ENCODE assay signal across 2 cellular contexts in the genomic region with DNA sequence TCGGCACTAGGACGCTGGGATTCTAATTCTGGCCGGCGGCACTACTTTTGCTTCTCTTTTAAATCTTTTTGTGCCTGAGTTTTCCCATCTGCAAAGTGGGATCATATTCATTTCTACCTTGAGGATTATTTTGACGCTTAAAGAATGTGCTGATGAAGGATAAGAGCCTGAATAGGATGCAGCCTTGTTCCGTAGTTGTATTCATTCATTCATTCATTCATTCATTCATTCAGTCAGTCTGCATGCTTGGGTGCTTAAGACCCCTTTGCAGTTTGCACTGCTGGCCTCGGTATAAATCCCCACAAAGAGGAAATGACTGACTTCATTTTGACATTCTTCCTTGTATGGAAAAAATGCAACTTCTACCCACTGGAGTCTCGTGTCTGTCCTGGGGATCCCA.
TF ChIP-seq lines count a peak whose summit lies in the region.

No MANE protein-coding gene starts in this region.

TF ChIP-seq in A549, 52 proteins besides CTCF, POLR2A, EP300 and RAD21 (continued from another document):
- TF ChIP-seq, protein P1, sequence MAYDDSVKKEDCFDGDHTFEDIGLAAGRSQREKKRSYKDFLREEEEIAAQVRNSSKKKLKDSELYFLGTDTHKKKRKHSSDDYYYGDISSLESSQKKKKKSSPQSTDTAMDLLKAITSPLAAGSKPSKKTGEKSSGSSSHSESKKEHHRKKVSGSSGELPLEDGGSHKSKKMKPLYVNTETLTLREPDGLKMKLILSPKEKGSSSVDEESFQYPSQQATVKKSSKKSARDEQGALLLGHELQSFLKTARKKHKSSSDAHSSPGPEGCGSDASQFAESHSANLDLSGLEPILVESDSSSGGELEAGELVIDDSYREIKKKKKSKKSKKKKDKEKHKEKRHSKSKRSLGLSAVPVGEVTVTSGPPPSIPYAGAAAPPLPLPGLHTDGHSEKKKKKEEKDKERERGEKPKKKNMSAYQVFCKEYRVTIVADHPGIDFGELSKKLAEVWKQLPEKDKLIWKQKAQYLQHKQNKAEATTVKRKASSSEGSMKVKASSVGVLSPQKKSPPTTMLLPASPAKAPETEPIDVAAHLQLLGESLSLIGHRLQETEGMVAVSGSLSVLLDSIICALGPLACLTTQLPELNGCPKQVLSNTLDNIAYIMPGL (CRISPR knock-in tag; IDR thresholded peaks at IDR 0.05; ENCODE audit: borderline replicate concordance), result no peak
- TF ChIP-seq, protein P2, sequence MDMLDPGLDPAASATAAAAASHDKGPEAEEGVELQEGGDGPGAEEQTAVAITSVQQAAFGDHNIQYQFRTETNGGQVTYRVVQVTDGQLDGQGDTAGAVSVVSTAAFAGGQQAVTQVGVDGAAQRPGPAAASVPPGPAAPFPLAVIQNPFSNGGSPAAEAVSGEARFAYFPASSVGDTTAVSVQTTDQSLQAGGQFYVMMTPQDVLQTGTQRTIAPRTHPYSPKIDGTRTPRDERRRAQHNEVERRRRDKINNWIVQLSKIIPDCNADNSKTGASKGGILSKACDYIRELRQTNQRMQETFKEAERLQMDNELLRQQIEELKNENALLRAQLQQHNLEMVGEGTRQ (IDR thresholded peaks at IDR 0.05), result no peak
- no peak for TF ChIP-seq TP53 (CRISPR knock-in tag; IDR thresholded peaks at IDR 0.05)
- TF ChIP-seq PHF8 (IDR thresholded peaks at IDR 0.05; ENCODE audit: borderline replicate concordance, low read depth), result no peak
- no peak for TF ChIP-seq ZFP36 (IDR thresholded peaks at IDR 0.05; ENCODE audit: borderline replicate concordance, partially characterized antibody)
- no peak for TF ChIP-seq ZNF302 (CRISPR knock-in tag; IDR thresholded peaks at IDR 0.05)
- TF ChIP-seq FOSL2 (IDR thresholded peaks at IDR 0.05), result no peak
- no peak for TF ChIP-seq FOSL2 (CRISPR knock-in tag; IDR thresholded peaks at IDR 0.05)
- TF ChIP-seq EHF (CRISPR knock-in tag; IDR thresholded peaks at IDR 0.05), result no peak
TF ChIP-seq in A549: peak in this region for 0.

TF ChIP-seq in HEK293, 187 proteins besides CTCF, POLR2A, EP300 and RAD21 (continued from another document):
- TF ChIP-seq, protein P3, sequence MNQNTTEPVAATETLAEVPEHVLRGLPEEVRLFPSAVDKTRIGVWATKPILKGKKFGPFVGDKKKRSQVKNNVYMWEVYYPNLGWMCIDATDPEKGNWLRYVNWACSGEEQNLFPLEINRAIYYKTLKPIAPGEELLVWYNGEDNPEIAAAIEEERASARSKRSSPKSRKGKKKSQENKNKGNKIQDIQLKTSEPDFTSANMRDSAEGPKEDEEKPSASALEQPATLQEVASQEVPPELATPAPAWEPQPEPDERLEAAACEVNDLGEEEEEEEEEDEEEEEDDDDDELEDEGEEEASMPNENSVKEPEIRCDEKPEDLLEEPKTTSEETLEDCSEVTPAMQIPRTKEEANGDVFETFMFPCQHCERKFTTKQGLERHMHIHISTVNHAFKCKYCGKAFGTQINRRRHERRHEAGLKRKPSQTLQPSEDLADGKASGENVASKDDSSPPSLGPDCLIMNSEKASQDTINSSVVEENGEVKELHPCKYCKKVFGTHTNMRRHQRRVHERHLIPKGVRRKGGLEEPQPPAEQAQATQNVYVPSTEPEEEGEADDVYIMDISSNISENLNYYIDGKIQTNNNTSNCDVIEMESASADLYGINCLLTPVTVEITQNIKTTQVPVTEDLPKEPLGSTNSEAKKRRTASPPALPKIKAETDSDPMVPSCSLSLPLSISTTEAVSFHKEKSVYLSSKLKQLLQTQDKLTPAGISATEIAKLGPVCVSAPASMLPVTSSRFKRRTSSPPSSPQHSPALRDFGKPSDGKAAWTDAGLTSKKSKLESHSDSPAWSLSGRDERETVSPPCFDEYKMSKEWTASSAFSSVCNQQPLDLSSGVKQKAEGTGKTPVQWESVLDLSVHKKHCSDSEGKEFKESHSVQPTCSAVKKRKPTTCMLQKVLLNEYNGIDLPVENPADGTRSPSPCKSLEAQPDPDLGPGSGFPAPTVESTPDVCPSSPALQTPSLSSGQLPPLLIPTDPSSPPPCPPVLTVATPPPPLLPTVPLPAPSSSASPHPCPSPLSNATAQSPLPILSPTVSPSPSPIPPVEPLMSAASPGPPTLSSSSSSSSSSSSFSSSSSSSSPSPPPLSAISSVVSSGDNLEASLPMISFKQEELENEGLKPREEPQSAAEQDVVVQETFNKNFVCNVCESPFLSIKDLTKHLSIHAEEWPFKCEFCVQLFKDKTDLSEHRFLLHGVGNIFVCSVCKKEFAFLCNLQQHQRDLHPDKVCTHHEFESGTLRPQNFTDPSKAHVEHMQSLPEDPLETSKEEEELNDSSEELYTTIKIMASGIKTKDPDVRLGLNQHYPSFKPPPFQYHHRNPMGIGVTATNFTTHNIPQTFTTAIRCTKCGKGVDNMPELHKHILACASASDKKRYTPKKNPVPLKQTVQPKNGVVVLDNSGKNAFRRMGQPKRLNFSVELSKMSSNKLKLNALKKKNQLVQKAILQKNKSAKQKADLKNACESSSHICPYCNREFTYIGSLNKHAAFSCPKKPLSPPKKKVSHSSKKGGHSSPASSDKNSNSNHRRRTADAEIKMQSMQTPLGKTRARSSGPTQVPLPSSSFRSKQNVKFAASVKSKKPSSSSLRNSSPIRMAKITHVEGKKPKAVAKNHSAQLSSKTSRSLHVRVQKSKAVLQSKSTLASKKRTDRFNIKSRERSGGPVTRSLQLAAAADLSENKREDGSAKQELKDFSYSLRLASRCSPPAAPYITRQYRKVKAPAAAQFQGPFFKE (tag by site-specific recombination; IDR thresholded peaks at IDR 0.05; ENCODE audit: borderline replicate concordance), result no peak
- no peak for TF ChIP-seq ZNF221 (tag by site-specific recombination; IDR thresholded peaks at IDR 0.05; ENCODE audit: borderline replicate concordance)
